Comparison of ENCODE assay signal across 10 cellular contexts in genomic region chr11:93248602-93249001, GRCh38.
DNase-seq lines count a peak whose midpoint lies in the region; ATAC-seq and TF ChIP-seq lines count a peak whose summit lies in the region.
"Had no signal": no experiment of that assay in that cellular context is flagged by ENCODE, and none has a peak within 500 bp of the region (broad histone marks: within the 10 kb centered on the region; RNA-seq: fewer than 3 reads in every experiment).

No MANE protein-coding gene starts in this region.

- TF ChIP-seq CTCF in AG09309 (IDR thresholded peaks at IDR 0.05; ENCODE audit: control insufficient read depth, insufficient read depth, low read depth, low read length, missing control alignments) = peak; percentile 27

- H3K4me3 ChIP-seq in AG09309 (ENCODE audit: control insufficient read depth, low read depth, low read length) = no peak overlapping the region

- DNase-seq in AG09309 (ENCODE audit: low read depth) = no peak
- DNase-seq in OCI-M1 (lab: John Stamatoyannopoulos, UW) = peak; percentile 19
- DNase-seq in fibroblast of peridontal ligament (ENCODE audit: extremely low read depth) = peak; percentile 33
- no peak for DNase-seq in iPS-NIHi11 (ENCODE audit: low spot score)
- DNase-seq: activated CD4-positive, alpha-beta T cell treated with anti-CD3 and anti-CD28 coated beads for 48 hours; effector CD4-positive, alpha-beta T cell had no signal

- ATAC-seq in GM18502 (IDR thresholded peaks at IDR 0.05; ENCODE audit: poor library complexity, unreplicated experiment) (peak; percentile 57), GM19467 (IDR thresholded peaks at IDR 0.05; ENCODE audit: unreplicated experiment) (no peak), GM21360 (IDR thresholded peaks at IDR 0.05; ENCODE audit: unreplicated experiment) (no peak), GM19463 (IDR thresholded peaks at IDR 0.05; ENCODE audit: unreplicated experiment) (no peak)

Comparison
In these comparisons a context has a peak if more than half of its experiments do, and no peak if none do; other contexts are left out.
1. DNase-seq: peak in OCI-M1 (single experiment) and fibroblast of peridontal ligament (single experiment); none in AG09309 (single experiment) and iPS-NIHi11 (single experiment).